ENCODE assay signal across 23 cellular contexts in genomic region chr20:61571221-61571620, GRCh38.
"Had no signal": no experiment of that assay in that cellular context is flagged by ENCODE, and none has a peak within 500 bp of the region (broad histone marks: within the 10 kb centered on the region; RNA-seq: fewer than 3 reads in every experiment).

No MANE protein-coding gene starts in this region.

- H3K4me2 ChIP-seq: SK-N-SH had no signal

- H3K9ac ChIP-seq: SK-N-SH had no signal

- H3K9me3 ChIP-seq: SK-N-SH had no signal

- FAIRE-seq: RCC 7860 had no signal

- DNase-seq: KBM-7, MV-4-11, NCI-H1048, NCI-H1105, NCI-H1436 treated with DMSO at 0.1 percent for 48 hours, NCI-H1694 treated with DMSO at 0.1 percent for 48 hours, NCI-H1930, NCI-H2081 treated with DMSO at 0.1 percent for 48 hours, NCI-H2171, NCI-H226, NCI-H446, NCI-H510A, NCI-H524 treated with DMSO at 0.1 percent for 48 hours, NCI-H69, NCI-H774, Right ventricle myocardium superior, RPMI8226, SIG-M5, SK-N-SH, SW 1271, T-cell had no signal

- H3K27ac ChIP-seq: HL-60 had no signal
